Comparison of ENCODE assay signal across 8 cellular contexts in the genomic region with DNA sequence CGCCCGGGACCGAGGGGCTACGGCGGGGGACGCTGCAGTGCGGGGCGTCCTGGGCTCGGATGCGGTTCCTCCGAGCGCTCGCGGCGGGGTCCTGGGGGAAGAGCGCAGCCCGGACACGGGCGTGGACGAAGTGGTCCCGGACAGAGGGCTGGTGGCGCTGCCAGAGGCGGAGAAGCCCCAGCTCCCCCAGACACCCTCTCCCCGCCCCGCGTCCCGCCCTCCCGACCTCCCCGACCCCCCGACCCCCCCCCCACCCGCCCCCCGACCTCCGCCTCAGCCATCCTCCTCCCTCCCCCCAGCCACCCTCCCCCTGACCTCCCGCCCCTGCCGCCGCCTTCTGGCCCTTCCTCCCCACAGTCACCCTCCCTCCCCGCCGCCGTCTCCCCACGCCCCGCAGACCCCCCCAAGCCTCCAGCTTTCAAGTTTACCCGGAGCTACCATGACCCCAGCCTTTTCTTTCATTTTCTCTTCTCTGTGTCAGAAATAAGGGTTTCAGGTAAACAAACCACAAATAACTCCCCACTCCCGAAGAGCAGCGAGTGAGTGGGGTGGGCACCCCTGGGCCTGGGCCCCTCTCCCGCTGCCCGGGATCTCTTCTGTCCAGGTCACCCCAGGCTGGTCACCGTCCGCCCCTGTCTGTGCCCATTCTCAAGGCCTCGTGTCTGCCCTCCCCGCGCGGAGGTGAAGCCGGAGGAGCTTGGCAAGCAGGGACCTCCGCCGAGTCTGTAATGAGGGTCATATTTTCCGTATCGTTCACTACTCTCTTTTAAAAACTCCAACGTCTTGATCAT. TPM values are rescaled to one million over a fixed set of nuclear protein-coding genes. Genes with fewer than 3 reads are reported as not detected.
DNase-seq lines count a peak whose midpoint lies in the region; ATAC-seq and TF ChIP-seq lines count a peak whose summit lies in the region.

No MANE protein-coding gene starts in this region.

- H3K9ac ChIP-seq in SK-N-MC (ENCODE audit: insufficient read length), result peak overlapping the region; percentile 53

- peaks cover 23% of the 10 kb centered on the region for H3K4me1 Mint-ChIP-seq in type B pancreatic cell (ENCODE audit: unreplicated experiment)

- no peak for ATAC-seq in HG03521 (IDR thresholded peaks at IDR 0.05; ENCODE audit: unreplicated experiment)

- H3K9me3 ChIP-seq in SK-N-MC (ENCODE audit: low read depth, low read length), result no peaks in the 10 kb centered on the region
- H3K9me3 ChIP-seq in mononuclear cell (ENCODE audit: low read depth, low read length), result no peaks in the 10 kb centered on the region

- peaks cover 40% of the 10 kb centered on the region for H3K27me3 Mint-ChIP-seq in type B pancreatic cell

- peak overlapping the region; percentile 55 for H3K27ac Mint-ChIP-seq in type B pancreatic cell

- no peaks in the 10 kb centered on the region for H3K36me3 Mint-ChIP-seq in type B pancreatic cell

- H3K4me1 ChIP-seq in mononuclear cell (ENCODE audit: insufficient read depth, low read length), result peaks cover 74% of the 10 kb centered on the region

- H3K36me3 ChIP-seq in SK-N-MC (ENCODE audit: insufficient read depth, low read length), result no peaks in the 10 kb centered on the region

- no peaks in the 10 kb centered on the region for H3K9me3 Mint-ChIP-seq in type B pancreatic cell

- no peak for TF ChIP-seq CTCF in GM13977 (IDR thresholded peaks at IDR 0.05; ENCODE audit: extremely low read depth, insufficient read depth, missing control alignments)
- no peak for TF ChIP-seq CTCF in cardiac fibroblast (IDR thresholded peaks at IDR 0.05; ENCODE audit: low read depth, low read length)
- no peak for TF ChIP-seq CTCF in type B pancreatic cell (conservative IDR thresholded peaks at IDR 0.05)

- in situ Hi-C loops in GM13977 (cut with MboI; ENCODE audit: low pct_unique_long_range_greater_than_20kb, low sequenced_read_pairs, unreplicated experiment), result no loop called here

- peak overlapping the region; percentile 82 for H3K4me3 Mint-ChIP-seq in type B pancreatic cell

- peaks cover 9% of the 10 kb centered on the region for H3K27me3 ChIP-seq in mononuclear cell (ENCODE audit: insufficient read depth, low read length)

- peak; percentile 86 for DNase-seq in GM13977 (ENCODE audit: low spot score)
- DNase-seq in SK-N-MC (ENCODE audit: low read depth, low spot score), result no peak
- DNase-seq in cardiac fibroblast (ENCODE audit: low read depth in 2 of 2), result no peak
- DNase-seq in type B pancreatic cell (ENCODE audit: extremely low spot score, unreplicated experiment), result no peak
- no peak for DNase-seq in NCI-H2171 (lab: John Stamatoyannopoulos, UW)
- no peak for DNase-seq in foreskin melanocyte

- H3K4me3 ChIP-seq in SK-N-MC (peak overlapping the region; percentile 75), cardiac fibroblast (replicated peaks in 1 of 2; ENCODE audit: low read depth in 2 of 2, low read length in 2 of 2) (peak overlapping the region; percentile 42 to 59), mononuclear cell (ENCODE audit: low read length) (peak overlapping the region; percentile 55)

- H3K27ac ChIP-seq in SK-N-MC, result no peak overlapping the region

RNA-seq across cellular contexts. Expression of a gene that starts 5.1 kb away (rescaled TPM):
- 23.9 TPM for total RNA-seq in mononuclear cell
- 2.7 and 6.1 TPM in 2 replicates for total RNA-seq in type B pancreatic cell (ENCODE audit: low replicate concordance)
